Comparison of ENCODE assay signal across 8 cellular contexts in the genomic region with DNA sequence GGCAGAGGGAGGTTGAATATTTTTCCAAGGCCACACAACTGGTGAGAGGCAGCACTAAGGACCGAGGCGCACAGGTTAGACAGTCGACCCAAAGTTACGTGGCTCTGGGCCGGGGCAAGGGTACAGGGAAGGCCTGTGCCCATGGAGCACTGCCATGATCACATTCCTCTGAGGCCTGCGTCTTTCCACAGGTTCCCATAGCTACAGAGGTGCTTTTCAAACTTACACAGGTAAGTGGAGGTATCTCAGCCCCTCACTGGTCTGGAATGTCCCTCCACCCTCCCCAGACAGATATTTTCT. TPM values are rescaled to one million over a fixed set of nuclear protein-coding genes. Genes with fewer than 3 reads are reported as not detected.
DNase-seq lines count a peak whose midpoint lies in the region; ATAC-seq and TF ChIP-seq lines count a peak whose summit lies in the region.

No MANE protein-coding gene starts in this region.

- H3K79me2 ChIP-seq in DND-41 (ENCODE audit: insufficient read depth, low read length) = peaks cover 21% of the 10 kb centered on the region

- 43 to 61% (median 47%) methylated on average over 6 of the region's 6 CpGs for WGBS in ovary, 3 donors

- H3K27me3 ChIP-seq in DND-41 (ENCODE audit: insufficient read depth, low read length, poor library complexity) (no peaks in the 10 kb centered on the region), ovary (no peaks in the 10 kb centered on the region)

- intact Hi-C loops in ovary (cut with DNase I) = no loop called here

- H3K27ac ChIP-seq in DND-41 (ENCODE audit: low read length) (peak overlapping the region; percentile 73; the same call in 1 of the 2 replicates), ovary (no peak overlapping the region)

- ATAC-seq in DND-41 (ENCODE audit: insufficient read depth, low read depth) = no peak
- ATAC-seq in SK-N-SH treated with all-trans-retinoic acid at 6 μM for 48 hours = peak; percentile 26
- ATAC-seq in GM21447 (IDR thresholded peaks at IDR 0.05; ENCODE audit: unreplicated experiment) = no peak
- ATAC-seq in HG02610 (IDR thresholded peaks at IDR 0.05; ENCODE audit: unreplicated experiment) = no peak

- no peak for TF ChIP-seq POLR2A in ovary (IDR thresholded peaks at IDR 0.05)

- H2AFZ ChIP-seq in DND-41 (ENCODE audit: low read depth, low read length) = peak overlapping the region; percentile 88

- H3K9me3 ChIP-seq in DND-41 (ENCODE audit: insufficient read depth, low read length, severe bottlenecking) (peaks cover 23% of the 10 kb centered on the region), ovary (peaks cover 10 to 14% of the 10 kb centered on the region in 2 donors)

- peak overlapping the region; percentile 77 for H3K9ac ChIP-seq in DND-41 (ENCODE audit: low read depth, low read length)

- H4K20me1 ChIP-seq in DND-41 (ENCODE audit: insufficient read depth, low read length) = no peaks in the 10 kb centered on the region

- TF ChIP-seq EP300 in ovary (IDR thresholded peaks at IDR 0.05) = no peak

- H3K4me2 ChIP-seq in DND-41 (ENCODE audit: insufficient read depth, low read length) = peak overlapping the region; percentile 92

- H3K4me3 ChIP-seq in DND-41 (ENCODE audit: low read depth in 1 of 2, low read length in 2 of 2) (peak overlapping the region; percentile 59 to 80; a peak in 3 of 4 replicates), fibroblast of pulmonary artery (replicated peaks; ENCODE audit: low read depth, low read length) (peak overlapping the region; percentile 88), ovary (peak overlapping the region; percentile 60)

- TF ChIP-seq CTCF in DND-41 (IDR thresholded peaks at IDR 0.05; ENCODE audit: borderline replicate concordance, extremely low read depth, low read length, poor library complexity, severe bottlenecking) (no peak), fibroblast of pulmonary artery (IDR thresholded peaks at IDR 0.05; ENCODE audit: low read length, missing control alignments) (no peak), ovary (IDR thresholded peaks at IDR 0.05) (no peak)

- DNase-seq in DND-41 = no peak
- DNase-seq in fibroblast of pulmonary artery (ENCODE audit: low read depth) = no peak
- DNase-seq in ovary = no peak
- no peak for DNase-seq in HCEC 1CT
- no peak for DNase-seq in globus pallidus (ENCODE audit: low spot score)

- H3K4me1 ChIP-seq in DND-41 (ENCODE audit: insufficient read depth, low read length) (peaks cover 26% of the 10 kb centered on the region), ovary (ENCODE audit: insufficient read depth) (no peaks in the 10 kb centered on the region)

- peaks cover 55% of the 10 kb centered on the region for H3K36me3 ChIP-seq in DND-41 (ENCODE audit: insufficient read depth, low read length)
- H3K36me3 ChIP-seq in ovary = no peaks in the 10 kb centered on the region

TF ChIP-seq in SK-N-SH treated with all-trans-retinoic acid at 6 μM for 48 hours, 23 proteins besides CTCF, POLR2A, EP300 and RAD21:
- TF ChIP-seq ZNF70 (CRISPR knock-in tag; IDR thresholded peaks at IDR 0.05) (no peak), TCF4 (CRISPR knock-in tag; IDR thresholded peaks at IDR 0.05; ENCODE audit: borderline replicate concordance) (no peak), RARB (CRISPR knock-in tag; IDR thresholded peaks at IDR 0.05) (no peak), OSR1 (CRISPR knock-in tag; IDR thresholded peaks at IDR 0.05) (no peak), PPARA (CRISPR knock-in tag; IDR thresholded peaks at IDR 0.05; ENCODE audit: borderline replicate concordance) (no peak), CSDC2 (CRISPR knock-in tag; IDR thresholded peaks at IDR 0.05) (no peak), ESRRG (CRISPR knock-in tag; IDR thresholded peaks at IDR 0.05) (no peak)
- TF ChIP-seq, protein P1, sequence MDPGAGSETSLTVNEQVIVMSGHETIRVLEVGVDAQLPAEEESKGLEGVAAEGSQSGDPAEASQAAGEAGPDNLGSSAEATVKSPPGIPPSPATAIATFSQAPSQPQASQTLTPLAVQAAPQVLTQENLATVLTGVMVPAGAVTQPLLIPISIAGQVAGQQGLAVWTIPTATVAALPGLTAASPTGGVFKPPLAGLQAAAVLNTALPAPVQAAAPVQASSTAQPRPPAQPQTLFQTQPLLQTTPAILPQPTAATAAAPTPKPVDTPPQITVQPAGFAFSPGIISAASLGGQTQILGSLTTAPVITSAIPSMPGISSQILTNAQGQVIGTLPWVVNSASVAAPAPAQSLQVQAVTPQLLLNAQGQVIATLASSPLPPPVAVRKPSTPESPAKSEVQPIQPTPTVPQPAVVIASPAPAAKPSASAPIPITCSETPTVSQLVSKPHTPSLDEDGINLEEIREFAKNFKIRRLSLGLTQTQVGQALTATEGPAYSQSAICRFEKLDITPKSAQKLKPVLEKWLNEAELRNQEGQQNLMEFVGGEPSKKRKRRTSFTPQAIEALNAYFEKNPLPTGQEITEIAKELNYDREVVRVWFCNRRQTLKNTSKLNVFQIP (CRISPR knock-in tag; IDR thresholded peaks at IDR 0.05; ENCODE audit: borderline replicate concordance, low read depth) = no peak
- TF ChIP-seq, protein P2, sequence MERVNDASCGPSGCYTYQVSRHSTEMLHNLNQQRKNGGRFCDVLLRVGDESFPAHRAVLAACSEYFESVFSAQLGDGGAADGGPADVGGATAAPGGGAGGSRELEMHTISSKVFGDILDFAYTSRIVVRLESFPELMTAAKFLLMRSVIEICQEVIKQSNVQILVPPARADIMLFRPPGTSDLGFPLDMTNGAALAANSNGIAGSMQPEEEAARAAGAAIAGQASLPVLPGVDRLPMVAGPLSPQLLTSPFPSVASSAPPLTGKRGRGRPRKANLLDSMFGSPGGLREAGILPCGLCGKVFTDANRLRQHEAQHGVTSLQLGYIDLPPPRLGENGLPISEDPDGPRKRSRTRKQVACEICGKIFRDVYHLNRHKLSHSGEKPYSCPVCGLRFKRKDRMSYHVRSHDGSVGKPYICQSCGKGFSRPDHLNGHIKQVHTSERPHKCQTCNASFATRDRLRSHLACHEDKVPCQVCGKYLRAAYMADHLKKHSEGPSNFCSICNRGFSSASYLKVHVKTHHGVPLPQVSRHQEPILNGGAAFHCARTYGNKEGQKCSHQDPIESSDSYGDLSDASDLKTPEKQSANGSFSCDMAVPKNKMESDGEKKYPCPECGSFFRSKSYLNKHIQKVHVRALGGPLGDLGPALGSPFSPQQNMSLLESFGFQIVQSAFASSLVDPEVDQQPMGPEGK (CRISPR knock-in tag; IDR thresholded peaks at IDR 0.05; ENCODE audit: borderline replicate concordance) = no peak
- TF ChIP-seq, protein P3, sequence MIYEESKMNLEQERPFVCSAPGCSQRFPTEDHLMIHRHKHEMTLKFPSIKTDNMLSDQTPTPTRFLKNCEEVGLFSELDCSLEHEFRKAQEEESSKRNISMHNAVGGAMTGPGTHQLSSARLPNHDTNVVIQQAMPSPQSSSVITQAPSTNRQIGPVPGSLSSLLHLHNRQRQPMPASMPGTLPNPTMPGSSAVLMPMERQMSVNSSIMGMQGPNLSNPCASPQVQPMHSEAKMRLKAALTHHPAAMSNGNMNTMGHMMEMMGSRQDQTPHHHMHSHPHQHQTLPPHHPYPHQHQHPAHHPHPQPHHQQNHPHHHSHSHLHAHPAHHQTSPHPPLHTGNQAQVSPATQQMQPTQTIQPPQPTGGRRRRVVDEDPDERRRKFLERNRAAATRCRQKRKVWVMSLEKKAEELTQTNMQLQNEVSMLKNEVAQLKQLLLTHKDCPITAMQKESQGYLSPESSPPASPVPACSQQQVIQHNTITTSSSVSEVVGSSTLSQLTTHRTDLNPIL (CRISPR knock-in tag; IDR thresholded peaks at IDR 0.05; ENCODE audit: low read depth) = no peak

RNA-seq across cellular contexts. Expression of a gene that starts 0.8 kb away (rescaled TPM):
- total RNA-seq in ovary = 10 to 100 TPM in 6 of 7 donors, 1 to 10 TPM in 1; 8.3 to 16.7 (median 12.0) TPM
- 10 to 100 TPM in 1 of 2 donors, 1 to 10 TPM in 1; 8.4 to 16.3 TPM for polyA plus RNA-seq in ovary

RNA-seq across cellular contexts. Expression of a gene that starts 19.7 kb away (rescaled TPM):
- 10 to 100 TPM; 13.4 to 22.9 (median 22.2) TPM for total RNA-seq in ovary
- polyA plus RNA-seq in ovary = 10 to 100 TPM in 1 of 2 donors, 1 to 10 TPM in 1; 9.2 to 12.6 TPM

RNA-seq across cellular contexts. Expression of a gene that starts 34.1 kb away (rescaled TPM):
- total RNA-seq in ovary = 1 to 10 TPM; 2.5 to 8.9 (median 3.6) TPM
- polyA plus RNA-seq in ovary = 1 to 10 TPM; 2.0 to 2.2 TPM

RNA-seq across cellular contexts. Expression of a gene that starts 35.0 kb away (rescaled TPM):
- total RNA-seq in ovary = 1 to 10 TPM in 1 of 7 donors, under 1 TPM in 1, not detected in 5; 0.13 to 1.3 TPM
- under 1 TPM; 0.07 to 0.08 TPM for polyA plus RNA-seq in ovary

RNA-seq across cellular contexts. Expression of a gene that starts 48.0 kb away (rescaled TPM):
- 10 to 100 TPM in 3 of 7 donors, 1 to 10 TPM in 4; 6.8 to 11.3 (median 9.7) TPM for total RNA-seq in ovary
- 1 to 10 TPM; 3.8 to 4.2 TPM for polyA plus RNA-seq in ovary
